ENCODE assay signal across 38 cellular contexts in the genomic region with DNA sequence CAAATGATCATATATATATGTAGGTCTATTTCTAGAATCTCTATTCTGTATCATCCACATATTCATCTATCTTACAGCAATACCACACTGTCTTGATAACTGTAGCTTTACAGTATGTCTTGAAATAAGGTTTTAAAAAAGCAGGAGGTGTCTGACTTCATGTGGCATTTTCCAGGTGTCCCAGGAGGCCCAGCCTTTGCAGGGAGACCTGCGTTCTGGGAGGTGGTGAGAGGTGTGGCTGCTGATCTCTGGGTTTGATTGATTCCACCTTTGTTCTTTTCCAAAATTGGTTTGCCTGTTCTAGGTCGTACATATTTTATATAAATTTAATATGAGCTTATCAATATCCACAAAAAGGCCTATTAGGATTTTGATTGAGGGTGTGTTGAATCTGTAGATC. TPM values are rescaled to one million over a fixed set of nuclear protein-coding genes. Genes with fewer than 3 reads are reported as not detected.
"Had no signal": no experiment of that assay in that cellular context is flagged by ENCODE, and none has a peak within 500 bp of the region (broad histone marks: within the 10 kb centered on the region; RNA-seq: fewer than 3 reads in every experiment).

No MANE protein-coding gene starts in this region.

- H3K9me3 Mint-ChIP-seq: activated naive CD4-positive, alpha-beta T cell treated with anti-CD3 and anti-CD28 coated beads for 36 hours; activated naive CD4-positive, alpha-beta T cell treated with anti-CD3 and anti-CD28 coated beads, Interleukin-2, amount 10 ng/mL, durations not matched to agents 7 days and 5 days; activated naive CD4-positive, alpha-beta T cell treated with anti-CD3 and anti-CD28 coated beads, Interleukin-2, amount 50 U/mL, for 24 hours; activated naive CD4-positive, alpha-beta T cell treated with anti-CD3 and anti-CD28 coated beads, Interleukin-2, amount 50 U/mL, for 72 hours; activated naive CD8-positive, alpha-beta T cell treated with anti-CD3 and anti-CD28 coated beads for 36 hours; activated naive CD8-positive, alpha-beta T cell treated with anti-CD3 and anti-CD28 coated beads, Interleukin-2, amount 10 ng/mL, durations not matched to agents 7 days and 5 days; activated naive CD8-positive, alpha-beta T cell treated with anti-CD3 and anti-CD28 coated beads, Interleukin-2, amount 50 U/mL, for 24 hours; activated T-cell treated with anti-CD3 and anti-CD28 coated beads, Interleukin-2, amount 50 U/mL, for 24 hours; activated T-cell treated with anti-CD3 and anti-CD28 coated beads, Interleukin-2, amount 50 U/mL, for 4 hours; activated T-cell treated with anti-CD3 and anti-CD28 coated beads, Interleukin-2, amount 50 U/mL, for 72 hours; activated T-helper 1 cell treated with anti-CD3 and anti-CD28 coated beads, Interleukin-12 subunit alpha, Interleukin-12 subunit beta, Interleukin-2, Interleukin-4 antibody, amounts not matched to agents 30 ng/mL and 10 ng/mL and 1 ng/mL, durations not matched to agents 14 hours and 24 hours and 36 hours; activated T-helper 17 cell treated with anti-CD3 and anti-CD28 coated beads, Interleukin-2, amount 50 U/mL, for 72 hours; activated T-helper 2 cell treated with anti-CD3 and anti-CD28 coated beads, Interferon-gamma antibody, Interleukin-2, Interleukin-4, amounts not matched to agents 10 μg/mL and 5 μg/mL and 100 μg/mL, durations not matched to agents 14 hours and 24 hours and 36 hours; brain; central memory CD8-positive, alpha-beta T cell had no signal

- H3K36me3 Mint-ChIP-seq: activated naive CD4-positive, alpha-beta T cell treated with anti-CD3 and anti-CD28 coated beads, Interleukin-2, amount 10 ng/mL, durations not matched to agents 7 days and 5 days; activated naive CD4-positive, alpha-beta T cell treated with anti-CD3 and anti-CD28 coated beads, Interleukin-2, amount 50 U/mL, for 24 hours; activated naive CD4-positive, alpha-beta T cell treated with anti-CD3 and anti-CD28 coated beads, Interleukin-2, amount 50 U/mL, for 72 hours; activated naive CD8-positive, alpha-beta T cell; activated naive CD8-positive, alpha-beta T cell treated with anti-CD3 and anti-CD28 coated beads for 36 hours; activated naive CD8-positive, alpha-beta T cell treated with anti-CD3 and anti-CD28 coated beads, Interleukin-2, amount 10 ng/mL, durations not matched to agents 7 days and 5 days had no signal

- ATAC-seq: activated naive CD4-positive, alpha-beta T cell treated with anti-CD3 and anti-CD28 coated beads, Interleukin-2, amount 50 U/mL, for 72 hours; activated naive CD8-positive, alpha-beta T cell treated with anti-CD3 and anti-CD28 coated beads, Interleukin-2, amount 50 U/mL, for 24 hours; activated T-cell treated with anti-CD3 and anti-CD28 coated beads, Interleukin-2, amount 50 U/mL, for 4 hours; activated T-cell treated with anti-CD3 and anti-CD28 coated beads, Interleukin-2, amount 50 U/mL, for 72 hours; activated T-helper 17 cell treated with anti-CD3 and anti-CD28 coated beads, Interleukin-2, amount 50 U/mL, for 72 hours; body of pancreas had no signal

- H3K36me3 ChIP-seq: adrenal gland, ascending aorta, brain microvascular endothelial cell, breast epithelium, cardiac muscle cell had no signal

- H3K27me3 ChIP-seq: adrenal gland, ascending aorta, body of pancreas, breast epithelium had no signal

- H3K27ac ChIP-seq: adrenal gland, ascending aorta, body of pancreas, brain microvascular endothelial cell, breast epithelium, cardiac muscle cell had no signal

- H3K4me3 Mint-ChIP-seq: activated naive CD4-positive, alpha-beta T cell treated with anti-CD3 and anti-CD28 coated beads for 36 hours; activated naive CD4-positive, alpha-beta T cell treated with anti-CD3 and anti-CD28 coated beads, Interleukin-2, amount 10 ng/mL, durations not matched to agents 7 days and 5 days; activated naive CD4-positive, alpha-beta T cell treated with anti-CD3 and anti-CD28 coated beads, Interleukin-2, amount 50 U/mL, for 24 hours; activated naive CD8-positive, alpha-beta T cell; activated naive CD8-positive, alpha-beta T cell treated with anti-CD3 and anti-CD28 coated beads for 36 hours; activated naive CD8-positive, alpha-beta T cell treated with anti-CD3 and anti-CD28 coated beads, Interleukin-2, amount 10 ng/mL, durations not matched to agents 7 days and 5 days; activated naive CD8-positive, alpha-beta T cell treated with anti-CD3 and anti-CD28 coated beads, Interleukin-2, amount 50 U/mL, for 24 hours; activated T-cell treated with anti-CD3 and anti-CD28 coated beads, Interleukin-2, amount 50 U/mL, for 24 hours; activated T-cell treated with anti-CD3 and anti-CD28 coated beads, Interleukin-2, amount 50 U/mL, for 4 hours; activated T-cell treated with anti-CD3 and anti-CD28 coated beads, Interleukin-2, amount 50 U/mL, for 72 hours; activated T-helper 1 cell treated with anti-CD3 and anti-CD28 coated beads, Interleukin-12 subunit alpha, Interleukin-12 subunit beta, Interleukin-2, Interleukin-4 antibody, amounts not matched to agents 30 ng/mL and 10 ng/mL and 1 ng/mL, durations not matched to agents 14 hours and 24 hours and 36 hours; activated T-helper 17 cell treated with anti-CD3 and anti-CD28 coated beads, Interleukin-2, amount 50 U/mL, for 72 hours; brain; central memory CD8-positive, alpha-beta T cell had no signal

- H3K27me3 Mint-ChIP-seq: brain had no signal

- H3K9me3 ChIP-seq: adrenal gland, ascending aorta, body of pancreas, breast epithelium had no signal

- H3K4me3 ChIP-seq: adrenal gland, ascending aorta, body of pancreas, breast epithelium, cardiac muscle cell had no signal

- H3K27ac Mint-ChIP-seq: activated naive CD4-positive, alpha-beta T cell treated with anti-CD3 and anti-CD28 coated beads for 36 hours; activated naive CD4-positive, alpha-beta T cell treated with anti-CD3 and anti-CD28 coated beads, Interleukin-2, amount 10 ng/mL, durations not matched to agents 7 days and 5 days; activated naive CD4-positive, alpha-beta T cell treated with anti-CD3 and anti-CD28 coated beads, Interleukin-2, amount 50 U/mL, for 24 hours; activated naive CD4-positive, alpha-beta T cell treated with anti-CD3 and anti-CD28 coated beads, Interleukin-2, amount 50 U/mL, for 72 hours; activated naive CD8-positive, alpha-beta T cell; activated naive CD8-positive, alpha-beta T cell treated with anti-CD3 and anti-CD28 coated beads for 36 hours; activated naive CD8-positive, alpha-beta T cell treated with anti-CD3 and anti-CD28 coated beads, Interleukin-2, amount 10 ng/mL, durations not matched to agents 7 days and 5 days; activated naive CD8-positive, alpha-beta T cell treated with anti-CD3 and anti-CD28 coated beads, Interleukin-2, amount 50 U/mL, for 24 hours; activated T-cell treated with anti-CD3 and anti-CD28 coated beads, Interleukin-2, amount 50 U/mL, for 24 hours; activated T-cell treated with anti-CD3 and anti-CD28 coated beads, Interleukin-2, amount 50 U/mL, for 72 hours; activated T-helper 1 cell treated with anti-CD3 and anti-CD28 coated beads, Interleukin-12 subunit alpha, Interleukin-12 subunit beta, Interleukin-2, Interleukin-4 antibody, amounts not matched to agents 30 ng/mL and 10 ng/mL and 1 ng/mL, durations not matched to agents 14 hours and 24 hours and 36 hours; activated T-helper 17 cell treated with anti-CD3 and anti-CD28 coated beads, Interleukin-2, amount 50 U/mL, for 72 hours; activated T-helper 2 cell treated with anti-CD3 and anti-CD28 coated beads, Interferon-gamma antibody, Interleukin-2, Interleukin-4, amounts not matched to agents 10 μg/mL and 5 μg/mL and 100 μg/mL, durations not matched to agents 14 hours and 24 hours and 36 hours had no signal

- DNase-seq: activated effector memory CD4-positive, alpha-beta T cell treated with anti-CD3 and anti-CD28 coated beads, Interleukin-2, amount 50 U/mL, for 16 hours; activated effector memory CD4-positive, alpha-beta T cell treated with Interleukin-2 at 50 U/mL for 16 hours; activated gamma-delta T cell; activated gamma-delta T cell treated with Interleukin-2 at 50 U/mL for 16 hours; activated naive CD4-positive, alpha-beta T cell; activated naive CD4-positive, alpha-beta T cell treated with anti-CD3 and anti-CD28 coated beads for 36 hours; activated naive CD4-positive, alpha-beta T cell treated with anti-CD3 and anti-CD28 coated beads, Interleukin-2, amount 10 ng/mL, durations not matched to agents 7 days and 5 days; activated naive CD4-positive, alpha-beta T cell treated with anti-CD3 and anti-CD28 coated beads, Interleukin-2, amount 50 U/mL, for 16 hours; activated naive CD4-positive, alpha-beta T cell treated with Interleukin-2 at 50 U/mL for 16 hours; activated naive CD8-positive, alpha-beta T cell treated with anti-CD3 and anti-CD28 coated beads for 36 hours; activated naive CD8-positive, alpha-beta T cell treated with anti-CD3 and anti-CD28 coated beads, Interleukin-2, amount 10 ng/mL, durations not matched to agents 7 days and 5 days; activated naive CD8-positive, alpha-beta T cell treated with anti-CD3 and anti-CD28 coated beads, Interleukin-2, amount 50 U/mL, for 24 hours; activated T-cell treated with anti-CD3 and anti-CD28 coated beads for 4 hours; activated T-cell treated with anti-CD3 and anti-CD28 coated beads, Interleukin-2, amount 50 U/mL, for 1 hour; activated T-cell treated with anti-CD3 and anti-CD28 coated beads, Interleukin-2, amount 50 U/mL, for 24 hours; activated T-cell treated with anti-CD3 and anti-CD28 coated beads, Interleukin-2, amount 50 U/mL, for 4 hours; activated T-cell treated with anti-CD3 and anti-CD28 coated beads, Interleukin-2, amount 50 U/mL, for 48 hours; activated T-cell treated with anti-CD3 and anti-CD28 coated beads, Interleukin-2, amount 50 U/mL, for 72 hours; adrenal gland; amniotic stem cell; anterior cingulate cortex; aorta; body of pancreas; brain microvascular endothelial cell; central memory CD4-positive, alpha-beta T cell; cerebellar nuclear complex had no signal

- H3K4me1 Mint-ChIP-seq: activated naive CD4-positive, alpha-beta T cell treated with anti-CD3 and anti-CD28 coated beads, Interleukin-2, amount 10 ng/mL, durations not matched to agents 7 days and 5 days; activated naive CD4-positive, alpha-beta T cell treated with anti-CD3 and anti-CD28 coated beads, Interleukin-2, amount 50 U/mL, for 24 hours; activated naive CD8-positive, alpha-beta T cell treated with anti-CD3 and anti-CD28 coated beads for 36 hours; activated naive CD8-positive, alpha-beta T cell treated with anti-CD3 and anti-CD28 coated beads, Interleukin-2, amount 10 ng/mL, durations not matched to agents 7 days and 5 days; activated naive CD8-positive, alpha-beta T cell treated with anti-CD3 and anti-CD28 coated beads, Interleukin-2, amount 50 U/mL, for 24 hours; activated T-helper 17 cell treated with anti-CD3 and anti-CD28 coated beads, Interleukin-2, amount 50 U/mL, for 72 hours; central memory CD8-positive, alpha-beta T cell had no signal

- H3K4me1 ChIP-seq: adrenal gland, ascending aorta, body of pancreas, breast epithelium had no signal

RNA-seq across cellular contexts. Expression of a gene that starts 26.6 kb away (rescaled TPM):
- total RNA-seq: activated naive CD4-positive, alpha-beta T cell treated with anti-CD3 and anti-CD28 coated beads, Interleukin-2, amount 50 U/mL, for 72 hours; activated naive CD8-positive, alpha-beta T cell treated with anti-CD3 and anti-CD28 coated beads for 36 hours; activated naive CD8-positive, alpha-beta T cell treated with anti-CD3 and anti-CD28 coated beads, Interleukin-2, amount 10 ng/mL, durations not matched to agents 7 days and 5 days; activated T-cell treated with anti-CD3 and anti-CD28 coated beads, Interleukin-2, amount 50 U/mL, for 4 hours; activated T-cell treated with anti-CD3 and anti-CD28 coated beads, Interleukin-2, amount 50 U/mL, for 72 hours; activated T-helper 17 cell treated with anti-CD3 and anti-CD28 coated beads, Interleukin-2, amount 50 U/mL, for 72 hours; activated T-helper 2 cell treated with anti-CD3 and anti-CD28 coated beads, Interferon-gamma antibody, Interleukin-2, Interleukin-4, amounts not matched to agents 10 μg/mL and 5 μg/mL and 100 μg/mL, durations not matched to agents 14 hours and 24 hours and 36 hours; aorta; ascending aorta; body of pancreas; breast epithelium; bronchial epithelial cell had no signal
